ENCODE assay signal across 25 cellular contexts in the genomic region with DNA sequence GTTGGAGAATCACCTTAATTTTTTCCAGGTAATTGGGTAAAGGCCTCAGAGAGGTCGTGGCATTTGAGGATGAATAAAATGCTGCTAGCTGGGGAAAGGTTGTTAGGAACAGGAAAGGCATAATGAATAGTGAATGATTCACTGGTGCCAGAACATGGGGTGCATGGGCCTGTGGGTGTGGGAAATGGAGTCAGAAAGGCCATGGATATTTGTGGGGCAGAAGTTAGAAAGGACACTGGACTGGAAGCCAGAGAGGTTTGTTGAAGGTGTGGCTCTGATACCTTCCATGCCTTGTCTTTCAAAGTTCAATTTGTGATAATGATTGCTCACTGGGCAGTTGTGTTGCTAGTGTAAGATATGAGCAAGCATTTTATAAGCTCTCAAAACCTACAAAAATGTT. TPM values are rescaled to one million over a fixed set of nuclear protein-coding genes. Genes with fewer than 3 reads are reported as not detected.
DNase-seq lines count a peak whose midpoint lies in the region; ATAC-seq and TF ChIP-seq lines count a peak whose summit lies in the region.
"Had no signal": no experiment of that assay in that cellular context is flagged by ENCODE, and none has a peak within 500 bp of the region (broad histone marks: within the 10 kb centered on the region; RNA-seq: fewer than 3 reads in every experiment).

No MANE protein-coding gene starts in this region.

- intact Hi-C loops in Calu3 (cut with micrococcal nuclease; ENCODE audit: unreplicated experiment) = no loop called here
- intact Hi-C loops in IMR-90 (cut with micrococcal nuclease) = no loop called here
- intact Hi-C loops in mammary epithelial cell (cut with micrococcal nuclease) = no loop called here

- peak overlapping the region; percentile 4 for H3K4me3 Mint-ChIP-seq in Calu3 (ENCODE audit: low read depth, unreplicated experiment)
- H3K4me3 Mint-ChIP-seq: activated naive CD8-positive, alpha-beta T cell treated with anti-CD3 and anti-CD28 coated beads, Interleukin-2, amount 10 ng/mL, durations not matched to agents 7 days and 5 days; naive thymus-derived CD8-positive, alpha-beta T cell had no signal

- H3K36me3 Mint-ChIP-seq in Calu3 (ENCODE audit: insufficient read depth, unreplicated experiment) = no peaks in the 10 kb centered on the region
- H3K36me3 Mint-ChIP-seq: activated naive CD8-positive, alpha-beta T cell treated with anti-CD3 and anti-CD28 coated beads, Interleukin-2, amount 10 ng/mL, durations not matched to agents 7 days and 5 days; naive thymus-derived CD8-positive, alpha-beta T cell had no signal

- no peak overlapping the region for H2AK5ac ChIP-seq in IMR-90 (ENCODE audit: low read depth, low read length)

- no peak overlapping the region for H4K91ac ChIP-seq in IMR-90 (ENCODE audit: insufficient read depth, low read depth, low read length)

- ATAC-seq in IMR-90 (ENCODE audit: low read depth) (no peak), HG03432 (IDR thresholded peaks at IDR 0.05; ENCODE audit: unreplicated experiment) (no peak), upper lobe of left lung (ENCODE audit: low FRiP score in 2 of 2) (no peak)
- ATAC-seq: body of pancreas; left lobe of liver; naive thymus-derived CD8-positive, alpha-beta T cell; Right ventricle myocardium inferior had no signal

- no peak overlapping the region for H3K4ac ChIP-seq in IMR-90 (ENCODE audit: low read depth, low read length)

- H3K4me3 ChIP-seq in IMR-90 (ENCODE audit: insufficient read depth, low read depth, low read length) (no peak overlapping the region), mammary epithelial cell (replicated peaks in 1 of 3; ENCODE audit: insufficient read depth in 1 of 3, low read depth in 2 of 3, low read length in 3 of 3) (no peak overlapping the region), mucosa of rectum (ENCODE audit: low read length in 2 of 2) (no peak overlapping the region), upper lobe of left lung (no peak overlapping the region)
- H3K4me3 ChIP-seq: BLaER1, body of pancreas, coronary artery, ovary, uterus had no signal

- H3K36me3 ChIP-seq in IMR-90 (ENCODE audit: control insufficient read depth, insufficient read depth, low read length) = no peaks in the 10 kb centered on the region
- no peaks in the 10 kb centered on the region for H3K36me3 ChIP-seq in mammary epithelial cell (ENCODE audit: insufficient read depth, low read length)
- H3K36me3 ChIP-seq in mucosa of rectum (ENCODE audit: control insufficient read depth in 2 of 2, insufficient read depth in 2 of 2, low read length in 2 of 2) = no peaks in the 10 kb centered on the region
- H3K36me3 ChIP-seq in upper lobe of left lung = no peaks in the 10 kb centered on the region
- H3K36me3 ChIP-seq: BLaER1, ovary, uterus had no signal

- TF ChIP-seq RAD21 in IMR-90 (IDR thresholded peaks at IDR 0.05; ENCODE audit: low read length) = no peak

- TF ChIP-seq POLR2A in IMR-90 (IDR thresholded peaks at IDR 0.05; ENCODE audit: low read depth, low read length) = no peak
- TF ChIP-seq POLR2A in upper lobe of left lung (IDR thresholded peaks at IDR 0.05) = no peak

- no peak for TF ChIP-seq CTCF in Calu3 (IDR thresholded peaks at IDR 0.05; ENCODE audit: unreplicated experiment)
- TF ChIP-seq CTCF in IMR-90 (conservative IDR thresholded peaks at IDR 0.05; ENCODE audit: low read depth, low read length) = no peak
- no peak for TF ChIP-seq CTCF in mammary epithelial cell (conservative IDR thresholded peaks at IDR 0.05 in 1 of 2, IDR thresholded peaks at IDR 0.05 in 1 of 2; ENCODE audit: extremely low read depth in 1 of 2, insufficient read depth in 1 of 2, low read depth in 1 of 2, low read length in 2 of 2)
- no peak for TF ChIP-seq CTCF in upper lobe of left lung (IDR thresholded peaks at IDR 0.05)
- TF ChIP-seq CTCF in GM13976 (IDR thresholded peaks at IDR 0.05; ENCODE audit: borderline replicate concordance, control extremely low read depth, extremely low read depth, insufficient read depth, missing control alignments) = no peak

- in situ Hi-C loops in IMR-90 (cut with MboI; ENCODE audit: low sequenced_read_pairs) (no loop called here), mammary epithelial cell (cut with MboI; ENCODE audit: low sequenced_read_pairs in 2 of 2) (no loop called here), GM13976 (cut with MboI; ENCODE audit: low sequenced_read_pairs, unreplicated experiment) (no loop called here)

- H3K4me1 Mint-ChIP-seq in Calu3 (ENCODE audit: low read depth, unreplicated experiment) = peaks cover 61% of the 10 kb centered on the region

- H2AK9ac ChIP-seq in IMR-90 (replicated peaks; ENCODE audit: low read depth, low read length, poor library complexity) = no peak overlapping the region

- H3K27me3 ChIP-seq in IMR-90 (ENCODE audit: control insufficient read depth, insufficient read depth, low read length) = no peaks in the 10 kb centered on the region
- H3K27me3 ChIP-seq in mammary epithelial cell (ENCODE audit: insufficient read depth, low read length) = no peaks in the 10 kb centered on the region
- no peaks in the 10 kb centered on the region for H3K27me3 ChIP-seq in mucosa of rectum (ENCODE audit: control insufficient read depth in 2 of 2, insufficient read depth in 2 of 2, low read length in 2 of 2)
- H3K27me3 ChIP-seq in upper lobe of left lung = no peaks in the 10 kb centered on the region
- H3K27me3 ChIP-seq: BLaER1, body of pancreas, ovary, uterus had no signal

- H3K4me1 ChIP-seq in IMR-90 (ENCODE audit: control insufficient read depth, insufficient read depth, low read length) (peaks cover 17% of the 10 kb centered on the region), mammary epithelial cell (ENCODE audit: insufficient read depth, low read length) (peaks cover 46% of the 10 kb centered on the region), mucosa of rectum (ENCODE audit: control insufficient read depth in 2 of 2, insufficient read depth in 2 of 2, low read length in 2 of 2) (peaks cover 37 to 68% of the 10 kb centered on the region in 2 donors), upper lobe of left lung (no peaks in the 10 kb centered on the region)
- H3K4me1 ChIP-seq: BLaER1, uterus had no signal

- H3K9me3 Mint-ChIP-seq in Calu3 (ENCODE audit: low read depth, unreplicated experiment) = no peaks in the 10 kb centered on the region
- H3K9me3 Mint-ChIP-seq: activated naive CD8-positive, alpha-beta T cell treated with anti-CD3 and anti-CD28 coated beads, Interleukin-2, amount 10 ng/mL, durations not matched to agents 7 days and 5 days; naive thymus-derived CD8-positive, alpha-beta T cell had no signal

- H3K79me1 ChIP-seq in IMR-90 (ENCODE audit: low read depth in 1 of 2, low read length in 2 of 2) = peaks cover 54 to 73% of the 10 kb centered on the region in 2 experiments

- no peaks in the 10 kb centered on the region for H3K27me3 Mint-ChIP-seq in Calu3 (ENCODE audit: unreplicated experiment)
- H3K27me3 Mint-ChIP-seq: activated naive CD8-positive, alpha-beta T cell treated with anti-CD3 and anti-CD28 coated beads, Interleukin-2, amount 10 ng/mL, durations not matched to agents 7 days and 5 days; naive thymus-derived CD8-positive, alpha-beta T cell had no signal

- CTCF ChIA-PET in Calu3 (lab: Charles Lee) = interaction anchor here (0.7 to 1.7 kb wide), 5 partner anchors 11 to 102 kb away, joined by 3 to 5 read pairs (median 4); no protein-coding TSS in a partner anchor
- CTCF ChIA-PET in IMR-90 (lab: Yijun Ruan, JAX) = no interaction called here
- CTCF ChIA-PET in mammary epithelial cell (lab: Charles Lee; ENCODE audit: low non-redundant PET) = no interaction called here

- H3K27ac Mint-ChIP-seq in Calu3 (ENCODE audit: unreplicated experiment) = peak overlapping the region; percentile 17
- H3K27ac Mint-ChIP-seq: activated naive CD8-positive, alpha-beta T cell treated with anti-CD3 and anti-CD28 coated beads, Interleukin-2, amount 10 ng/mL, durations not matched to agents 7 days and 5 days; naive thymus-derived CD8-positive, alpha-beta T cell had no signal

- H3K27ac ChIP-seq in IMR-90 (ENCODE audit: insufficient read depth, low read length) (no peak overlapping the region), mammary epithelial cell (ENCODE audit: insufficient read depth, low read depth, low read length) (peak overlapping the region; percentile 9), mucosa of rectum (ENCODE audit: low read depth in 2 of 2, low read length in 2 of 2) (peak overlapping the region; percentile 35 to 65), upper lobe of left lung (no peak overlapping the region)
- H3K27ac ChIP-seq: BLaER1, body of pancreas, coronary artery, ovary, uterus, VCaP had no signal

- H3K23ac ChIP-seq in IMR-90 (ENCODE audit: low read depth, low read length) = no peak overlapping the region

- BruUV-seq in Calu3 (replicated peaks; lab: Mats Ljungman, UMichigan) (no TSS peak), IMR-90 (replicated peaks; lab: Mats Ljungman, UMichigan) (no TSS peak), mammary epithelial cell (replicated peaks; lab: Mats Ljungman, UMichigan) (no TSS peak)

- DNase-seq in Calu3 = no peak
- DNase-seq in IMR-90 = no peak
- DNase-seq in mammary epithelial cell = peak; percentile 58
- no peak for DNase-seq in cerebellar cortex (ENCODE audit: low spot score)
- DNase-seq in upper lobe of left lung = no peak
- no peak for DNase-seq in GM13976 (ENCODE audit: low spot score)
- DNase-seq: activated CD4-positive, alpha-beta T cell treated with anti-CD3 and anti-CD28 coated beads, Interleukin-2, amount 50 U/mL, for 4 hours; activated CD8-positive, alpha-beta memory T cell treated with anti-CD3 and anti-CD28 coated beads, Interleukin-2, amount 50 U/mL, for 48 hours; activated naive CD8-positive, alpha-beta T cell treated with anti-CD3 and anti-CD28 coated beads, Interleukin-2, amount 10 ng/mL, durations not matched to agents 7 days and 5 days; EL; H7; KG1; naive thymus-derived CD8-positive, alpha-beta T cell; NCI-H69; ovary; stimulated activated CD4-positive, alpha-beta T cell treated with anti-CD3 and anti-CD28 coated beads, Interleukin-15, amount 100 ng/mL, for 24 hours; uterus had no signal

- H2AFZ ChIP-seq in IMR-90 (replicated peaks; ENCODE audit: low read length, poor library complexity) = no peak overlapping the region
- H2AFZ ChIP-seq in mammary epithelial cell (ENCODE audit: low read depth, low read length) = peak overlapping the region; percentile 4

- no CpG with 5 or more reads among the region's 1 CpG for WGBS in IMR-90 (ENCODE audit: extremely low coverage in 2 of 2, insufficient read length in 1 of 2), 2 experiments
- WGBS in mammary epithelial cell (ENCODE audit: low coverage, missing lambda C conversion rate) = 36% methylated on average over 1 of the region's 1 CpG
- WGBS in upper lobe of left lung, 2 donors = 93 to 100% methylated on average over 1 of the region's 1 CpG

- no peak overlapping the region for H2BK120ac ChIP-seq in IMR-90 (ENCODE audit: low read depth, low read length)

- H3K56ac ChIP-seq in IMR-90 (ENCODE audit: extremely low read depth, insufficient read depth, low read length) = no peak overlapping the region

- TF ChIP-seq EP300 in upper lobe of left lung (IDR thresholded peaks at IDR 0.05) = no peak

- 0 out of 2 replicates have a peak overlapping the region, but pooled peaks have one; percentile 33 for H3K14ac ChIP-seq in IMR-90 (replicated peaks; ENCODE audit: low read depth, low read length)

- H3K9me3 ChIP-seq in IMR-90 (ENCODE audit: control insufficient read depth, insufficient read depth, low read length) (no peaks in the 10 kb centered on the region), mammary epithelial cell (replicated peaks; ENCODE audit: insufficient read depth, low read length) (no peaks in the 10 kb centered on the region), mucosa of rectum (ENCODE audit: control insufficient read depth in 2 of 2, low read length in 2 of 2) (no peaks in the 10 kb centered on the region), upper lobe of left lung (no peaks in the 10 kb centered on the region)
- H3K9me3 ChIP-seq: BLaER1, body of pancreas, ovary, uterus had no signal

- H3K18ac ChIP-seq in IMR-90 (ENCODE audit: low read depth, low read length) = no peak overlapping the region

- H3K9ac ChIP-seq in IMR-90 (ENCODE audit: low read depth, low read length) (no peak overlapping the region), mammary epithelial cell (ENCODE audit: insufficient read depth, low read length) (no peak overlapping the region), mucosa of rectum (ENCODE audit: low read depth in 1 of 2, low read length in 2 of 2) (no peak overlapping the region)
- H3K9ac ChIP-seq: BLaER1 had no signal

- peaks cover 5% of the 10 kb centered on the region; the same call in 1 of the 2 replicates for H3K9me1 ChIP-seq in IMR-90 (ENCODE audit: insufficient read depth, low read length)

- H4K20me1 ChIP-seq in IMR-90 (ENCODE audit: insufficient read depth, low read length) (peaks cover 24% of the 10 kb centered on the region; the same call in 1 of the 2 replicates), mammary epithelial cell (ENCODE audit: insufficient read depth, low read length) (no peaks in the 10 kb centered on the region)

- POLR2A ChIA-PET in IMR-90 (lab: Charles Lee; ENCODE audit: unreplicated experiment) = no interaction called here

- no peak overlapping the region for H2BK5ac ChIP-seq in IMR-90 (ENCODE audit: low read depth, low read length, poor library complexity, severe bottlenecking)

- H3K79me2 ChIP-seq in mammary epithelial cell (ENCODE audit: insufficient read depth, low read length) = peaks cover 97% of the 10 kb centered on the region

- 0 out of 3 replicates have a peak overlapping the region, but pooled peaks have one; percentile 4 for H2BK15ac ChIP-seq in IMR-90 (ENCODE audit: low read depth, low read length)

- H4K8ac ChIP-seq in IMR-90 (ENCODE audit: low read depth in 2 of 2, low read length in 2 of 2) = 0 out of 4 replicates have a peak overlapping the region, but pooled peaks of 1 of the 2 experiments have one; percentile 10

- no peak overlapping the region for H4K5ac ChIP-seq in IMR-90 (ENCODE audit: low read depth, low read length)

- no peak overlapping the region for H2BK20ac ChIP-seq in IMR-90 (ENCODE audit: low read depth, low read length)

- dilution Hi-C loops in IMR-90 (cut with HindIII; ENCODE audit: low sequenced_read_pairs, unreplicated experiment) (no loop called here), mammary epithelial cell (cut with HindIII; ENCODE audit: low sequenced_read_pairs) (loop anchor here (5.0 kb wide), 1 partner anchor 60 kb away; no protein-coding TSS in a partner anchor)

- no peak overlapping the region for H3K4me2 ChIP-seq in IMR-90 (ENCODE audit: low read depth, low read length)
- peak overlapping the region; percentile 22 for H3K4me2 ChIP-seq in mammary epithelial cell (ENCODE audit: insufficient read depth, low read depth, low read length)
- H3K4me2 ChIP-seq: BLaER1 had no signal

RNA-seq across cellular contexts. Expression of a gene that starts 32.7 kb away (rescaled TPM):
- 26.6 TPM in 2 replicates for total RNA-seq in Calu3 (2022)
- total RNA-seq in IMR-90 (2012; rRNA removed) = 6.1 and 6.7 TPM in 2 replicates
- 4.3 and 5.1 TPM in 2 replicates for polyA plus RNA-seq in IMR-90 (2012; rRNA removed)
- polyA plus RNA-seq in IMR-90 (2012; cell fraction: cytosol; rRNA removed) = 3.1 and 3.6 TPM in 2 replicates
- 5.1 and 13.1 TPM in 2 replicates for polyA plus RNA-seq in IMR-90 (2012; cell fraction: nucleus; rRNA removed; ENCODE audit: low replicate concordance)
- 10 to 100 TPM; 18.2 to 19.2 TPM for total RNA-seq in mammary epithelial cell
- polyA plus RNA-seq in mammary epithelial cell = 12.4 TPM
- polyA minus RNA-seq in mammary epithelial cell = 11.6 TPM
- total RNA-seq in upper lobe of left lung = 10 to 100 TPM; 10.9 to 31.5 (median 19.4) TPM

Comparison
In these comparisons a context has a peak if more than half of its experiments do, and no peak if none do; other contexts are left out.
1. H3K27ac ChIP-seq: peak in mammary epithelial cell (single experiment) and mucosa of rectum (2 of 2); none in IMR-90 (single experiment) and upper lobe of left lung (0 of 4).